In the genomic region with DNA sequence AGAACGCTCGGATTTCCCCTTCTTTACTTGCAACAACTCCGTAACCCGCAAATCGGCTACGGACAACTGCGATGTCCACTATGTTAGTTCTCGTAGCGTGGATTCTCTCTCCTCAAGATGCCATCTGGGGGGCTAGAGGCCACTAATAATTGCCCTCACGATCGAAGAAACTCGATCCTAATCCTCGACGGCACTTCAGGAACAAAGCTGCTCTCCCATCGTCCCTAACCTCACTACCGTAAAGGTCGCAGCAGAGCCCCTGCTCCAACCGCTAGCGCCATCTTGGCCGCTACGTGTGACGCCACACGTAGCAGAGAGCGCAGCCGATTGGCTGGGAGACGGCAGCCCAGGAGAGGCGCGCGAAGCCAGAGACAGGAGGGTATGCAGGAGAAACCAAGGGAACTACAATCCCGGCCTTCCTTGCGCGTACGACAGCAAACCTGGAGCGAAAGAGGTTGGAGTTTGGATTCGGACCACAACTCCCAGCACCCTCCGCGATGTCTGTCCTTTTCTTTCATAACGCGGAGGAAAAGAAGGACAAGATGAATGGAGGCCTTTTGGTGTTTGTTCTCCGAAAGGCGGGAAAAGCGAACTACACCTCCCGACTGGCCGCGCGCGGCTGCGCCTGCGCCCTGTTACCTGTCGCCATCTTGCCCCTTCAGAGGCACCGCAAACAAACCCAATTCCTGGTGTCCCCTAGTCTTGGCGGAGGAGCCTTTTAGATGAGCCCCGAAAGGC, we compare ENCODE assay signal across 8 cellular contexts. TPM values are rescaled to one million over a fixed set of nuclear protein-coding genes. Genes with fewer than 3 reads are reported as not detected.
DNase-seq lines count a peak whose midpoint lies in the region; ATAC-seq and TF ChIP-seq lines count a peak whose summit lies in the region.

Gene EMSY (plus strand): TSS at position 635 of the 738 bp plus-strand sequence. CDS start 1,921 bp downstream, outside the sequence.

- H3K27me3 ChIP-seq in left ventricle myocardium inferior (ENCODE audit: low read depth): no peaks in the 10 kb centered on the region

- peak within 1 kb of the TSS; percentile 88 for H3K4me3 ChIP-seq in left ventricle myocardium inferior

- H3K36me3 ChIP-seq in left ventricle myocardium inferior: peaks cover 15% of the 10 kb centered on the region

- H3K27me3 Mint-ChIP-seq in progenitor cell of endocrine pancreas: no peaks in the 10 kb centered on the region

- peaks cover 17% of the 10 kb centered on the region for H3K4me1 Mint-ChIP-seq in progenitor cell of endocrine pancreas (ENCODE audit: low read depth)

- no peaks in the 10 kb centered on the region for H3K9me3 Mint-ChIP-seq in progenitor cell of endocrine pancreas (ENCODE audit: low read depth)

- no peak for TF ChIP-seq CTCF in left ventricle myocardium inferior (IDR thresholded peaks at IDR 0.05; ENCODE audit: borderline replicate concordance)
- no peak for TF ChIP-seq CTCF in progenitor cell of endocrine pancreas (IDR thresholded peaks at IDR 0.05; ENCODE audit: unreplicated experiment)

- no peaks in the 10 kb centered on the region for H3K9me3 ChIP-seq in left ventricle myocardium inferior (replicated peaks)

- intact Hi-C loops in left ventricle myocardium inferior (cut with micrococcal nuclease): no loop called here

- peak within 1 kb of the TSS; percentile 97 for H3K4me3 Mint-ChIP-seq in progenitor cell of endocrine pancreas (ENCODE audit: low read depth)

- H3K36me3 Mint-ChIP-seq in progenitor cell of endocrine pancreas (ENCODE audit: insufficient read depth): peaks cover 4% of the 10 kb centered on the region

- peak within 1 kb of the TSS; percentile 88 for H3K27ac ChIP-seq in angular gyrus (ENCODE audit: low read depth, low read length)
- H3K27ac ChIP-seq in left ventricle myocardium inferior (replicated peaks): peak within 1 kb of the TSS; percentile 95

- ATAC-seq in GM18498 (IDR thresholded peaks at IDR 0.05; ENCODE audit: unreplicated experiment) (peak; percentile 94), HG02938 (IDR thresholded peaks at IDR 0.05; ENCODE audit: unreplicated experiment) (peak; percentile 94)

- H3K4me1 ChIP-seq in left ventricle myocardium inferior: peaks cover 46% of the 10 kb centered on the region

- peak; percentile 99 for DNase-seq in NCI-H187 (lab: John Stamatoyannopoulos, UW)
- peak; percentile 75 to 100 (median 88) for DNase-seq in T-helper 2 cell
- DNase-seq in left ventricle myocardium inferior: peak; percentile 96
- DNase-seq in progenitor cell of endocrine pancreas (ENCODE audit: low spot score, unreplicated experiment): peak; percentile 84
- peak; percentile 96 for DNase-seq in ureter (ENCODE audit: low spot score)

- H3K27ac Mint-ChIP-seq in progenitor cell of endocrine pancreas: peak within 1 kb of the TSS; percentile 100

RNA-seq across cellular contexts. Expression of gene EMSY, which starts in this region (rescaled TPM):
- total RNA-seq in left ventricle myocardium inferior (18.7 TPM), progenitor cell of endocrine pancreas (42.3 and 43.3 TPM in 2 replicates), ureter (26.9 TPM)

Comparison
In these comparisons a context has a peak if more than half of its experiments do, and no peak if none do; other contexts are left out.
1. Peak in every context shown above with its lines: DNase-seq, ATAC-seq, H3K4me3 ChIP-seq and H3K27ac ChIP-seq.